In genomic region chr3:122101646-122102045, GRCh38 we compare ENCODE assay signal across 8 cellular contexts. TPM values are rescaled to one million over a fixed set of nuclear protein-coding genes. Genes with fewer than 3 reads are reported as not detected.
DNase-seq lines count a peak whose midpoint lies in the region; ATAC-seq and TF ChIP-seq lines count a peak whose summit lies in the region.

No MANE protein-coding gene starts in this region.

- H3K36me3 Mint-ChIP-seq in HFFc6 (ENCODE audit: low read depth), result no peaks in the 10 kb centered on the region

- no peak overlapping the region for H2AFZ ChIP-seq in parathyroid adenoma

- H3K9ac ChIP-seq in parathyroid adenoma, result peak overlapping the region; percentile 14

- no peaks in the 10 kb centered on the region for H3K36me3 ChIP-seq in parathyroid adenoma (ENCODE audit: control insufficient read depth, insufficient read depth, low read length)

- no peaks in the 10 kb centered on the region for H3K4me1 Mint-ChIP-seq in HFFc6 (ENCODE audit: low read depth)

- no peak overlapping the region for H3K27ac ChIP-seq in 22Rv1
- peak overlapping the region; percentile 96 for H3K27ac ChIP-seq in parathyroid adenoma

- peak overlapping the region; percentile 15 for H3K4me3 ChIP-seq in parathyroid adenoma (ENCODE audit: low read depth, low read length)

- no peak overlapping the region for H3K4me3 Mint-ChIP-seq in HFFc6

- no peaks in the 10 kb centered on the region for H3K27me3 ChIP-seq in parathyroid adenoma (ENCODE audit: control insufficient read depth, insufficient read depth, low read length)

- H3K27me3 Mint-ChIP-seq in HFFc6 (ENCODE audit: insufficient read depth), result 0 out of 2 replicates have a peak, but pooled peaks cover 2% of the 10 kb centered on the region

- H3K4me2 ChIP-seq in parathyroid adenoma (ENCODE audit: low read length), result peak overlapping the region; percentile 21

- peaks cover 4% of the 10 kb centered on the region for H3K79me2 ChIP-seq in parathyroid adenoma

- peak; percentile 57 for TF ChIP-seq CTCF in 22Rv1 (IDR thresholded peaks at IDR 0.05)
- peak; percentile 82 for TF ChIP-seq CTCF in HFFc6 (IDR thresholded peaks at IDR 0.05)
- TF ChIP-seq CTCF in parathyroid adenoma (IDR thresholded peaks at IDR 0.05), result peak; percentile 77

- H3K9me3 Mint-ChIP-seq in HFFc6, result no peaks in the 10 kb centered on the region

- H3K9me3 ChIP-seq in parathyroid adenoma (ENCODE audit: control insufficient read depth, low read length), result no peaks in the 10 kb centered on the region

- peaks cover 68% of the 10 kb centered on the region for H3K4me1 ChIP-seq in parathyroid adenoma

- ATAC-seq in SK-N-SH treated with all-trans-retinoic acid at 6 μM for 48 hours (peak; percentile 87), esophagus mucosa (peak; percentile 71)

- no peak overlapping the region for H3K27ac Mint-ChIP-seq in HFFc6

- DNase-seq in GF-D8 (lab: John Stamatoyannopoulos, UW) (peak; percentile 29), HFFc6 (peak; percentile 72), NCI-H1105 (lab: John Stamatoyannopoulos, UW) (peak; percentile 81), mesenteric fat pad (ENCODE audit: low spot score) (no peak)

TF ChIP-seq in SK-N-SH treated with all-trans-retinoic acid at 6 μM for 48 hours, 23 proteins besides CTCF, POLR2A, EP300 and RAD21:
- TF ChIP-seq ZFP30 (CRISPR knock-in tag; IDR thresholded peaks at IDR 0.05), result no peak
- no peak for TF ChIP-seq ZC3H10 (CRISPR knock-in tag; IDR thresholded peaks at IDR 0.05)
- TF ChIP-seq PPARA (CRISPR knock-in tag; IDR thresholded peaks at IDR 0.05; ENCODE audit: borderline replicate concordance), result no peak
- no peak for TF ChIP-seq ZNF70 (CRISPR knock-in tag; IDR thresholded peaks at IDR 0.05)
- TF ChIP-seq TOX (CRISPR knock-in tag; IDR thresholded peaks at IDR 0.05; ENCODE audit: borderline replicate concordance), result no peak
- TF ChIP-seq SNAI2 (CRISPR knock-in tag; IDR thresholded peaks at IDR 0.05), result no peak
- no peak for TF ChIP-seq RARB (CRISPR knock-in tag; IDR thresholded peaks at IDR 0.05)
- no peak for TF ChIP-seq TCF4 (CRISPR knock-in tag; IDR thresholded peaks at IDR 0.05; ENCODE audit: borderline replicate concordance)
- TF ChIP-seq CSRNP3 (CRISPR knock-in tag; IDR thresholded peaks at IDR 0.05), result no peak
- TF ChIP-seq GLIS3 (CRISPR knock-in tag; IDR thresholded peaks at IDR 0.05), result no peak
- TF ChIP-seq CSDC2 (CRISPR knock-in tag; IDR thresholded peaks at IDR 0.05), result no peak
- TF ChIP-seq ZFP3 (CRISPR knock-in tag; IDR thresholded peaks at IDR 0.05), result no peak
- no peak for TF ChIP-seq BACH2 (CRISPR knock-in tag; IDR thresholded peaks at IDR 0.05; ENCODE audit: borderline replicate concordance)
- no peak for TF ChIP-seq CREB5 (CRISPR knock-in tag; IDR thresholded peaks at IDR 0.05; ENCODE audit: low read depth)
- TF ChIP-seq OSR1 (CRISPR knock-in tag; IDR thresholded peaks at IDR 0.05), result no peak
- no peak for TF ChIP-seq ISL1 (CRISPR knock-in tag; IDR thresholded peaks at IDR 0.05)
- no peak for TF ChIP-seq PATZ1 (CRISPR knock-in tag; IDR thresholded peaks at IDR 0.05; ENCODE audit: borderline replicate concordance)
- TF ChIP-seq ZNF8 (CRISPR knock-in tag; IDR thresholded peaks at IDR 0.05), result no peak

RNA-seq across cellular contexts. Expression of gene CD86, which starts 46.5 kb away (rescaled TPM):
- not detected for total RNA-seq in HFFc6 (2021; fragmentation: NEBNext Ultra II Directional; extraction: Animal tissue kit (Norgen Biotek cat#: 25700))
- total RNA-seq in esophagus mucosa (1.2 TPM), mesenteric fat pad (15.4 TPM)
